ENCODE assay signal across 12 cellular contexts in the genomic region with DNA sequence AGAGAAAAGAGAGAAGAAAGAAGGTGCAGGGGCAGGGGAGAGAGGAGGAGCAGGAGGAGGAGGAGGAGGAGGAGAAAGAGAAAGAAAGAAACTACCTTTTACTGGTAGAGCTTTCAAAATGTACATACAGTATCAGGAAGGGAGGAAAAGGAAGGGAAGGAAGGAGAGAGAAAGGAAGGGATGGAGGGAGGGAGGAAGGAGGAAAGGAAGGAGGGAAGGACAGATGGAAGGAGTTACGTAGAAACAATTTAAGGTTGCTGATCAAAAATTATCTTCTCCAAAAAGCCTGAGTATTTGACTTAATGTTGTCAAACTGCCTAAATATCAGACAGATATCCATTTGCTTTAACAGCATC. TPM values are rescaled to one million over a fixed set of nuclear protein-coding genes. Genes with fewer than 3 reads are reported as not detected.
DNase-seq lines count a peak whose midpoint lies in the region; ATAC-seq, FAIRE-seq and TF ChIP-seq lines count a peak whose summit lies in the region.
"Had no signal": no experiment of that assay in that cellular context is flagged by ENCODE, and none has a peak within 500 bp of the region (broad histone marks: within the 10 kb centered on the region; RNA-seq: fewer than 3 reads in every experiment).

No MANE protein-coding gene starts in this region.

- H3K23me2 ChIP-seq in H9 (ENCODE audit: insufficient read length, low read depth, low read length, poor library complexity, severe bottlenecking), result no peaks in the 10 kb centered on the region

- H2BK20ac ChIP-seq in H9 (ENCODE audit: low read depth, low read length, poor library complexity, severe bottlenecking), result no peak overlapping the region

- TF ChIP-seq CTCF in astrocyte (IDR thresholded peaks at IDR 0.05; ENCODE audit: insufficient read depth, low read depth, low read length) (no peak), left ventricle myocardium inferior (IDR thresholded peaks at IDR 0.05; ENCODE audit: borderline replicate concordance) (no peak), H9 (conservative IDR thresholded peaks at IDR 0.05) (no peak)

- H3K4me2 ChIP-seq in astrocyte (ENCODE audit: low read length), result peak overlapping the region; percentile 81
- no peak overlapping the region for H3K4me2 ChIP-seq in H9 (ENCODE audit: insufficient read depth, insufficient read length, low read length)

- H2AK5ac ChIP-seq in H9 (ENCODE audit: insufficient read length, low read length), result no peak overlapping the region

- WGBS in H9 (ENCODE audit: extremely low coverage, insufficient read length, low lambda C conversion rate), result no CpG with 5 or more reads among the region's 1 CpG

- no peaks in the 10 kb centered on the region for H3K27me3 Mint-ChIP-seq in astrocyte (ENCODE audit: low read depth, unreplicated experiment)
- no peaks in the 10 kb centered on the region for H3K27me3 Mint-ChIP-seq in stimulated activated memory B cell treated with anti-CD40 and anti-IgM and Interleukin-4, amounts not matched to agents 10 μg/mL and 1 μg/mL and 100 μg/mL, for 72 hours
- H3K27me3 Mint-ChIP-seq in H9 (ENCODE audit: low read depth), result peaks cover under 1% of the 10 kb centered on the region; the same call in 1 of the 2 replicates

- H3K4me3 ChIP-seq in astrocyte (ENCODE audit: insufficient read depth, low read depth, low read length) (no peak overlapping the region), left ventricle myocardium inferior (no peak overlapping the region)

- no peak overlapping the region for H2BK120ac ChIP-seq in H9 (ENCODE audit: low read depth, low read length, poor library complexity, severe bottlenecking)

- H3K9ac ChIP-seq in astrocyte (ENCODE audit: low read length) (peak overlapping the region; percentile 61), H9 (ENCODE audit: extremely low read depth, insufficient read length, low read length) (no peak overlapping the region)

- H3K79me2 ChIP-seq in astrocyte (ENCODE audit: insufficient read depth, low read length) (peaks cover 75% of the 10 kb centered on the region), H9 (ENCODE audit: insufficient read depth, low read length) (no peaks in the 10 kb centered on the region)

- no peaks in the 10 kb centered on the region for H3K9me3 ChIP-seq in astrocyte (ENCODE audit: insufficient read depth, low read depth, low read length)
- no peaks in the 10 kb centered on the region for H3K9me3 ChIP-seq in left ventricle myocardium inferior (replicated peaks)
- no peaks in the 10 kb centered on the region for H3K9me3 ChIP-seq in H9 (ENCODE audit: control insufficient read depth, low read depth, low read length)

- H2BK15ac ChIP-seq in H9 (ENCODE audit: low read depth, low read length), result no peak overlapping the region

- H3K27ac ChIP-seq in astrocyte (ENCODE audit: low read depth, low read length) (peak overlapping the region; percentile 50), left ventricle myocardium inferior (replicated peaks) (no peak overlapping the region), H9 (ENCODE audit: insufficient read length, low read depth, low read length) (no peak overlapping the region)
- H3K27ac ChIP-seq: VCaP had no signal

- H3K4me3 Mint-ChIP-seq in astrocyte (ENCODE audit: unreplicated experiment) (peak overlapping the region; percentile 74), H9 (no peak overlapping the region)
- H3K4me3 Mint-ChIP-seq in stimulated activated memory B cell treated with anti-CD40 and anti-IgM and Interleukin-4, amounts not matched to agents 10 μg/mL and 1 μg/mL and 100 μg/mL, for 72 hours, result peak overlapping the region; percentile 92

- DNase-seq in astrocyte (ENCODE audit: low read depth) (no peak), left ventricle myocardium inferior (no peak), T-helper 9 cell (no peak), H9 (no peak)
- no peak for DNase-seq in activated CD4-positive, alpha-beta T cell treated with anti-CD3 and anti-CD28 coated beads for 1 hour
- DNase-seq: NCI-H774, nucleus accumbens had no signal

- H3T11ph ChIP-seq in H9 (ENCODE audit: low read length), result no peak overlapping the region

- H2BK5ac ChIP-seq in H9 (ENCODE audit: insufficient read length, low read length), result no peak overlapping the region

- no peak overlapping the region for H3K14ac ChIP-seq in H9 (ENCODE audit: insufficient read depth, low read length)

- H3K4me1 Mint-ChIP-seq in astrocyte (ENCODE audit: low read depth, unreplicated experiment) (peaks cover 48% of the 10 kb centered on the region), H9 (peaks cover 53 to 62% of the 10 kb centered on the region in 2 experiments)
- H3K4me1 Mint-ChIP-seq in stimulated activated memory B cell treated with anti-CD40 and anti-IgM and Interleukin-4, amounts not matched to agents 10 μg/mL and 1 μg/mL and 100 μg/mL, for 72 hours, result peaks cover 86% of the 10 kb centered on the region

- peak overlapping the region; percentile 99 for H3K27ac Mint-ChIP-seq in astrocyte (ENCODE audit: unreplicated experiment)
- peak overlapping the region; percentile 95 for H3K27ac Mint-ChIP-seq in stimulated activated memory B cell treated with anti-CD40 and anti-IgM and Interleukin-4, amounts not matched to agents 10 μg/mL and 1 μg/mL and 100 μg/mL, for 72 hours
- no peak overlapping the region; a peak in 1 of 7 replicates for H3K27ac Mint-ChIP-seq in H9

- no peak overlapping the region for H3K56ac ChIP-seq in H9 (ENCODE audit: insufficient read length, low read depth, low read length)

- H4K20me1 ChIP-seq in astrocyte (ENCODE audit: insufficient read depth, low read length) (peaks cover 62% of the 10 kb centered on the region), H9 (ENCODE audit: control insufficient read depth, insufficient read depth, insufficient read length) (no peaks in the 10 kb centered on the region)

- intact Hi-C loops in left ventricle myocardium inferior (cut with micrococcal nuclease), result no loop called here

- H3K23ac ChIP-seq in H9 (ENCODE audit: insufficient read length, low read depth, low read length), result no peak overlapping the region

- H3K27me3 ChIP-seq in astrocyte (ENCODE audit: insufficient read depth, low read length), result no peaks in the 10 kb centered on the region
- no peaks in the 10 kb centered on the region for H3K27me3 ChIP-seq in left ventricle myocardium inferior (ENCODE audit: low read depth)
- no peaks in the 10 kb centered on the region for H3K27me3 ChIP-seq in H9 (ENCODE audit: insufficient read depth, low read length)

- no peak overlapping the region for H4K91ac ChIP-seq in H9 (ENCODE audit: insufficient read length, low read depth, low read length)

- peak; percentile 10 for ATAC-seq in GM21367 (IDR thresholded peaks at IDR 0.05; ENCODE audit: unreplicated experiment)
- ATAC-seq in HG03045 (IDR thresholded peaks at IDR 0.05; ENCODE audit: unreplicated experiment), result peak; percentile 36
- ATAC-seq in stimulated activated memory B cell treated with anti-CD40 and anti-IgM and Interleukin-4, amounts not matched to agents 10 μg/mL and 1 μg/mL and 100 μg/mL, for 72 hours, result peak; percentile 20

- H2BK12ac ChIP-seq in H9 (ENCODE audit: insufficient read length, low read depth, low read length), result no peak overlapping the region

- no peak overlapping the region for H3K18ac ChIP-seq in H9 (ENCODE audit: insufficient read length, low read depth, low read length)

- H3K36me3 Mint-ChIP-seq in astrocyte (ENCODE audit: low read depth, unreplicated experiment), result no peaks in the 10 kb centered on the region
- peaks cover 15% of the 10 kb centered on the region for H3K36me3 Mint-ChIP-seq in stimulated activated memory B cell treated with anti-CD40 and anti-IgM and Interleukin-4, amounts not matched to agents 10 μg/mL and 1 μg/mL and 100 μg/mL, for 72 hours
- H3K36me3 Mint-ChIP-seq in H9 (ENCODE audit: insufficient read depth in 1 of 3, low read depth in 3 of 3), result peaks cover 0 to 2% (median 0%) of the 10 kb centered on the region in 3 experiments; a peak in 2 of 7 replicates

- no peak overlapping the region for H4K5ac ChIP-seq in H9 (ENCODE audit: insufficient read length, low read depth, low read length)

- no peak overlapping the region for H3K4ac ChIP-seq in H9 (ENCODE audit: low read depth, low read length)

- no peaks in the 10 kb centered on the region for H3K79me1 ChIP-seq in H9 (ENCODE audit: insufficient read depth, low read depth, low read length, poor library complexity, severe bottlenecking)

- H3K9me3 Mint-ChIP-seq in astrocyte (ENCODE audit: unreplicated experiment), result no peaks in the 10 kb centered on the region
- peaks cover 4% of the 10 kb centered on the region for H3K9me3 Mint-ChIP-seq in stimulated activated memory B cell treated with anti-CD40 and anti-IgM and Interleukin-4, amounts not matched to agents 10 μg/mL and 1 μg/mL and 100 μg/mL, for 72 hours
- peaks cover 0 to 3% of the 10 kb centered on the region in 2 experiments; a peak in 1 of 5 replicates for H3K9me3 Mint-ChIP-seq in H9

- no peak overlapping the region for H4K8ac ChIP-seq in H9 (replicated peaks; ENCODE audit: insufficient read length, low read depth, low read length)

- H2AFZ ChIP-seq in astrocyte (ENCODE audit: low read depth, low read length) (no peak overlapping the region), H9 (ENCODE audit: low read length) (no peak overlapping the region)

- H3K36me3 ChIP-seq in astrocyte (ENCODE audit: insufficient read depth, low read length) (no peaks in the 10 kb centered on the region), left ventricle myocardium inferior (no peaks in the 10 kb centered on the region)

- no peak for FAIRE-seq in astrocyte (lab: Jason Lieb, UNC)
- FAIRE-seq: frontal cortex had no signal

- H3K4me1 ChIP-seq in astrocyte (ENCODE audit: insufficient read depth, low read length) (peaks cover 23% of the 10 kb centered on the region), left ventricle myocardium inferior (peaks cover 57% of the 10 kb centered on the region), H9 (ENCODE audit: insufficient read depth, low read length) (peaks cover 5% of the 10 kb centered on the region; the same call in 1 of the 2 replicates)

RNA-seq across cellular contexts. Expression of a gene that starts 13.4 kb away (rescaled TPM):
- total RNA-seq in astrocyte, result 29.6 and 31.6 TPM in 2 replicates
- total RNA-seq in left ventricle myocardium inferior, result 11.4 TPM
- 0.63 and 0.86 TPM in 2 replicates for total RNA-seq in H9 (2021)

Comparison
In these comparisons a context has a peak if more than half of its experiments do, and no peak if none do; other contexts are left out.
1. H3K27ac Mint-ChIP-seq: peak in astrocyte (single experiment) and stimulated activated memory B cell treated with anti-CD40 and anti-IgM and Interleukin-4, amounts not matched to agents 10 μg/mL and 1 μg/mL and 100 μg/mL, for 72 hours (single experiment); none in H9 (0 of 3).
2. H3K4me3 Mint-ChIP-seq: peak in astrocyte (single experiment) and stimulated activated memory B cell treated with anti-CD40 and anti-IgM and Interleukin-4, amounts not matched to agents 10 μg/mL and 1 μg/mL and 100 μg/mL, for 72 hours (single experiment); none in H9 (0 of 2).
3. Peak in every context shown above with its lines, with median percentiles within 50 percentile points of each other: ATAC-seq.